Comparison of ENCODE assay signal across 1 cellular context in the genomic region with DNA sequence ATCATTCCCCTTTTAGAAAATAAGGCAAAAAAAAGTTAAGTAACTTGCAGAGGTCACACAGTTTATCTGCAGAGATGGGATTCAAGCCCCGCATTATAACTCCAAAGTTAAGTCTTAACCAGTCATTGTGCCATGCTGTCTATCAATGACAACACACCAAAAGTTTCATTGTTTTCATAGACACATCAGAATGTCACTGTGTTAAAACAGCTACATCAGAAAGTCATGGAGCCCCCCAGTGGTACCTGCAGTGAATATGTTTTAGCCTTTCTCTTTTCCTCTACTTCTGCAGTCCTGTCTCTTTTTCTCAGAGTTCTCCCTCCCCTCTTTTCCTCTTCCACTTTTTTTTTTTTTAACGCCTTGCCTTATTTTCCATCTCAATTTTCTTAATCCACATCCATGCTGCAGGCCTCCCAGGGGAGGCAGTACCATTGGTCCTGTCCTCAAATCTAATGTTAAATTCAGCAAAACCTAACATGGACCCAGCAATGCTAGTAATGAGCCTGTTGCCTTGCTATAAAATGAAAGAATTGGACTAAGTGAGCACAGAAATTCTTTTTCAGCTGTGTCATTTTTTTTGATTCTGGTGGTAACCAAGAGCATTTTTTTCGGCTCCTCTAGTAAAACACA.
TF ChIP-seq lines count a peak whose summit lies in the region.

No MANE protein-coding gene starts in this region.

TF ChIP-seq in GM12878, 131 proteins besides CTCF, POLR2A, EP300 and RAD21:
- TF ChIP-seq ATF7 (IDR thresholded peaks at IDR 0.05; ENCODE audit: low read depth) (0 out of 2 replicates have a peak, but pooled peaks have one; percentile 19), PKNOX1 (IDR thresholded peaks at IDR 0.05) (peak; percentile 67), ZZZ3 (IDR thresholded peaks at IDR 0.05; ENCODE audit: control insufficient read depth, insufficient read length, low read depth) (no peak), SMC3 (IDR thresholded peaks at IDR 0.05; ENCODE audit: borderline replicate concordance, low read length) (peak; percentile 77; the same call in 1 of the 2 replicates), ZNF217 (IDR thresholded peaks at IDR 0.05) (no peak), MYB (IDR thresholded peaks at IDR 0.05; ENCODE audit: borderline replicate concordance, low read depth, low read length) (no peak)
- TF ChIP-seq, protein P1, sequence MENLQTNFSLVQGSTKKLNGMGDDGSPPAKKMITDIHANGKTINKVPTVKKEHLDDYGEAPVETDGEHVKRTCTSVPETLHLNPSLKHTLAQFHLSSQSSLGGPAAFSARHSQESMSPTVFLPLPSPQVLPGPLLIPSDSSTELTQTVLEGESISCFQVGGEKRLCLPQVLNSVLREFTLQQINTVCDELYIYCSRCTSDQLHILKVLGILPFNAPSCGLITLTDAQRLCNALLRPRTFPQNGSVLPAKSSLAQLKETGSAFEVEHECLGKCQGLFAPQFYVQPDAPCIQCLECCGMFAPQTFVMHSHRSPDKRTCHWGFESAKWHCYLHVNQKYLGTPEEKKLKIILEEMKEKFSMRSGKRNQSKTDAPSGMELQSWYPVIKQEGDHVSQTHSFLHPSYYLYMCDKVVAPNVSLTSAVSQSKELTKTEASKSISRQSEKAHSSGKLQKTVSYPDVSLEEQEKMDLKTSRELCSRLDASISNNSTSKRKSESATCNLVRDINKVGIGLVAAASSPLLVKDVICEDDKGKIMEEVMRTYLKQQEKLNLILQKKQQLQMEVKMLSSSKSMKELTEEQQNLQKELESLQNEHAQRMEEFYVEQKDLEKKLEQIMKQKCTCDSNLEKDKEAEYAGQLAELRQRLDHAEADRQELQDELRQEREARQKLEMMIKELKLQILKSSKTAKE (IDR thresholded peaks at IDR 0.05; ENCODE audit: low read depth, poor library complexity, severe bottlenecking): no peak
- TF ChIP-seq, protein P2, sequence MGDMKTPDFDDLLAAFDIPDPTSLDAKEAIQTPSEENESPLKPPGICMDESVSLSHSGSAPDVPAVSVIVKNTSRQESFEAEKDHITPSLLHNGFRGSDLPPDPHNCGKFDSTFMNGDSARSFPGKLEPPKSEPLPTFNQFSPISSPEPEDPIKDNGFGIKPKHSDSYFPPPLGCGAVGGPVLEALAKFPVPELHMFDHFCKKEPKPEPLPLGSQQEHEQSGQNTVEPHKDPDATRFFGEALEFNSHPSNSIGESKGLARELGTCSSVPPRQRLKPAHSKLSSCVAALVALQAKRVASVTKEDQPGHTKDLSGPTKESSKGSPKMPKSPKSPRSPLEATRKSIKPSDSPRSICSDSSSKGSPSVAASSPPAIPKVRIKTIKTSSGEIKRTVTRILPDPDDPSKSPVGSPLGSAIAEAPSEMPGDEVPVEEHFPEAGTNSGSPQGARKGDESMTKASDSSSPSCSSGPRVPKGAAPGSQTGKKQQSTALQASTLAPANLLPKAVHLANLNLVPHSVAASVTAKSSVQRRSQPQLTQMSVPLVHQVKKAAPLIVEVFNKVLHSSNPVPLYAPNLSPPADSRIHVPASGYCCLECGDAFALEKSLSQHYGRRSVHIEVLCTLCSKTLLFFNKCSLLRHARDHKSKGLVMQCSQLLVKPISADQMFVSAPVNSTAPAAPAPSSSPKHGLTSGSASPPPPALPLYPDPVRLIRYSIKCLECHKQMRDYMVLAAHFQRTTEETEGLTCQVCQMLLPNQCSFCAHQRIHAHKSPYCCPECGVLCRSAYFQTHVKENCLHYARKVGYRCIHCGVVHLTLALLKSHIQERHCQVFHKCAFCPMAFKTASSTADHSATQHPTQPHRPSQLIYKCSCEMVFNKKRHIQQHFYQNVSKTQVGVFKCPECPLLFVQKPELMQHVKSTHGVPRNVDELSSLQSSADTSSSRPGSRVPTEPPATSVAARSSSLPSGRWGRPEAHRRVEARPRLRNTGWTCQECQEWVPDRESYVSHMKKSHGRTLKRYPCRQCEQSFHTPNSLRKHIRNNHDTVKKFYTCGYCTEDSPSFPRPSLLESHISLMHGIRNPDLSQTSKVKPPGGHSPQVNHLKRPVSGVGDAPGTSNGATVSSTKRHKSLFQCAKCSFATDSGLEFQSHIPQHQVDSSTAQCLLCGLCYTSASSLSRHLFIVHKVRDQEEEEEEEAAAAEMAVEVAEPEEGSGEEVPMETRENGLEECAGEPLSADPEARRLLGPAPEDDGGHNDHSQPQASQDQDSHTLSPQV (IDR thresholded peaks at IDR 0.05): no peak
